ENCODE assay signal across 13 cellular contexts in genomic region chr11:74730601-74731260, GRCh38. TPM values are rescaled to one million over a fixed set of nuclear protein-coding genes. Genes with fewer than 3 reads are reported as not detected.
DNase-seq lines count a peak whose midpoint lies in the region; ATAC-seq and TF ChIP-seq lines count a peak whose summit lies in the region.
"Had no signal": no experiment of that assay in that cellular context is flagged by ENCODE, and none has a peak within 500 bp of the region (broad histone marks: within the 10 kb centered on the region; RNA-seq: fewer than 3 reads in every experiment).

No MANE protein-coding gene starts in this region.

- no peak for DNase-seq in activated T-cell treated with anti-CD3 and anti-CD28 coated beads, Interleukin-2, amount 50 U/mL, for 72 hours
- no peak for DNase-seq in activated T-cell treated with anti-CD3 and anti-CD28 coated beads, Interleukin-2, amount 50 U/mL, for 48 hours
- DNase-seq in chondrocyte (ENCODE audit: low spot score) (no peak), tibial artery (peak in 1 of 2 donors; percentile 61), NCI-H526 treated with DMSO at 0.1 percent for 48 hours (lab: John Stamatoyannopoulos, UW) (no peak), NCI-H748 treated with DMSO at 0.1 percent for 48 hours (lab: John Stamatoyannopoulos, UW) (no peak)
- DNase-seq: NCI-H2029, T-helper 2 cell had no signal

- H3K4me3 Mint-ChIP-seq in activated T-cell treated with anti-CD3 and anti-CD28 coated beads, Interleukin-2, amount 50 U/mL, for 72 hours: peak overlapping the region; percentile 40 to 42
- peak overlapping the region; percentile 63 for H3K4me3 Mint-ChIP-seq in chondrocyte (ENCODE audit: unreplicated experiment)

- H3K27me3 Mint-ChIP-seq in activated T-cell treated with anti-CD3 and anti-CD28 coated beads, Interleukin-2, amount 50 U/mL, for 72 hours (ENCODE audit: low read depth): peaks cover 55% of the 10 kb centered on the region
- peaks cover 50% of the 10 kb centered on the region for H3K27me3 Mint-ChIP-seq in chondrocyte (ENCODE audit: low read depth)

- H3K27ac ChIP-seq in muscle layer of colon (ENCODE audit: low read depth, low read length) (peak overlapping the region; percentile 65), tibial artery (no peak overlapping the region)

- H3K27ac Mint-ChIP-seq in activated T-cell treated with anti-CD3 and anti-CD28 coated beads, Interleukin-2, amount 50 U/mL, for 72 hours: no peak overlapping the region
- no peak overlapping the region for H3K27ac Mint-ChIP-seq in chondrocyte (ENCODE audit: unreplicated experiment)

- H3K36me3 Mint-ChIP-seq in activated T-cell treated with anti-CD3 and anti-CD28 coated beads, Interleukin-2, amount 50 U/mL, for 72 hours (ENCODE audit: insufficient read depth in 2 of 2): no peaks in the 10 kb centered on the region
- H3K36me3 Mint-ChIP-seq in chondrocyte (ENCODE audit: low read depth): no peaks in the 10 kb centered on the region

- intact Hi-C loops in tibial artery (cut with DNase I; ENCODE audit: low total_unique reads): no loop called here

- ATAC-seq in activated T-cell treated with anti-CD3 and anti-CD28 coated beads, Interleukin-2, amount 50 U/mL, for 72 hours (replicated peaks in 1 of 2): no peak
- no peak for ATAC-seq in esophagus mucosa

- H3K9me3 ChIP-seq in muscle layer of colon (ENCODE audit: low read length): no peaks in the 10 kb centered on the region
- H3K9me3 ChIP-seq in tibial artery: no peaks in the 10 kb centered on the region

- H3K27me3 ChIP-seq in muscle layer of colon (ENCODE audit: control insufficient read depth in 1 of 2, insufficient read depth in 2 of 2, low read length in 2 of 2) (peaks cover 9 to 19% of the 10 kb centered on the region in 2 donors), tibial artery (peaks cover 0 to 42% of the 10 kb centered on the region in 2 donors)

- H3K4me1 Mint-ChIP-seq in activated T-cell treated with anti-CD3 and anti-CD28 coated beads, Interleukin-2, amount 50 U/mL, for 72 hours (ENCODE audit: low read depth): peaks cover 5% of the 10 kb centered on the region
- H3K4me1 Mint-ChIP-seq in chondrocyte (ENCODE audit: low read depth): peaks cover 9% of the 10 kb centered on the region

- TF ChIP-seq CTCF in chondrocyte (IDR thresholded peaks at IDR 0.05) (no peak), tibial artery (IDR thresholded peaks at IDR 0.05) (no peak)

- H3K4me1 ChIP-seq in muscle layer of colon (ENCODE audit: insufficient read depth, low read length) (peaks cover 32% of the 10 kb centered on the region), tibial artery (peaks cover 0 to 22% (median 15%) of the 10 kb centered on the region in 4 donors)

- peak overlapping the region; percentile 39 to 52 for H3K4me3 ChIP-seq in muscle layer of colon (ENCODE audit: low read depth in 1 of 2, low read length in 2 of 2)
- H3K4me3 ChIP-seq in tibial artery: peak overlapping the region; percentile 29 to 53

- H3K9ac ChIP-seq in muscle layer of colon (ENCODE audit: low read length): no peak overlapping the region

- no peaks in the 10 kb centered on the region for H3K9me3 Mint-ChIP-seq in activated T-cell treated with anti-CD3 and anti-CD28 coated beads, Interleukin-2, amount 50 U/mL, for 72 hours
- H3K9me3 Mint-ChIP-seq in chondrocyte (ENCODE audit: low read depth): no peaks in the 10 kb centered on the region

- H3K36me3 ChIP-seq in muscle layer of colon (ENCODE audit: insufficient read depth, low read length): no peaks in the 10 kb centered on the region
- no peaks in the 10 kb centered on the region for H3K36me3 ChIP-seq in tibial artery

RNA-seq across cellular contexts. Expression of gene CHRDL2, which starts 0.5 kb away (rescaled TPM):
- not detected for total RNA-seq in activated T-cell treated with anti-CD3 and anti-CD28 coated beads, Interleukin-2, amount 50 U/mL, for 72 hours
- not detected in 3 replicates for total RNA-seq in chondrocyte
- 2.0 TPM for total RNA-seq in esophagus mucosa
- total RNA-seq: activated CD8-positive, alpha-beta memory T cell treated with anti-CD3 and anti-CD28 coated beads for 36 hours; epithelial cell of proximal tubule; kidney epithelial cell had no signal

RNA-seq across cellular contexts. Expression of gene RNF169, which starts 17.9 kb away (rescaled TPM):
- total RNA-seq in activated T-cell treated with anti-CD3 and anti-CD28 coated beads, Interleukin-2, amount 50 U/mL, for 72 hours: 10 to 100 TPM; 18.5 to 20.5 TPM
- total RNA-seq in chondrocyte (11.8 to 13.2 TPM (median 13.1 TPM) in 3 replicates), esophagus mucosa (12.4 TPM)
